Comparison of ENCODE assay signal across 1 cellular context in the genomic region with DNA sequence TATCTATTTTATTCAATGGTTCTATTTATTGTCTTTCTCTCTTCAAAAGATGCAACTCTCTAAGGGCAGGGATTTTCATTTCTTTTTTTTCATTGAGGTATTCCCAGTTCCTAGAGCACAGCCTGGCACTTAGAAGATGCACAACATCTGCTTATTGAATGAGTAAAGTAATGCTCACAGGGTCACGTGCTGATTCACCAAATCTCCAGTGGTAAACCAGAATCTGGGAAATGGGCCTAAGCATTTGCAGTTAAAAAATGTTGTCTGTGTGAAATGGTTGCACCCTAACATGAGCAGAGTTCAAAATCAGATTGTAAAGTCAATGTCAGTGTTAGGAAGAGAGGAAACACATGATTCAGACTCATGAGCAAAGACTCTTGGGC.
TF ChIP-seq lines count a peak whose summit lies in the region.

No MANE protein-coding gene starts in this region.

TF ChIP-seq in HCT116, 20 proteins besides CTCF, POLR2A, EP300 and RAD21:
- TF ChIP-seq, protein P1, sequence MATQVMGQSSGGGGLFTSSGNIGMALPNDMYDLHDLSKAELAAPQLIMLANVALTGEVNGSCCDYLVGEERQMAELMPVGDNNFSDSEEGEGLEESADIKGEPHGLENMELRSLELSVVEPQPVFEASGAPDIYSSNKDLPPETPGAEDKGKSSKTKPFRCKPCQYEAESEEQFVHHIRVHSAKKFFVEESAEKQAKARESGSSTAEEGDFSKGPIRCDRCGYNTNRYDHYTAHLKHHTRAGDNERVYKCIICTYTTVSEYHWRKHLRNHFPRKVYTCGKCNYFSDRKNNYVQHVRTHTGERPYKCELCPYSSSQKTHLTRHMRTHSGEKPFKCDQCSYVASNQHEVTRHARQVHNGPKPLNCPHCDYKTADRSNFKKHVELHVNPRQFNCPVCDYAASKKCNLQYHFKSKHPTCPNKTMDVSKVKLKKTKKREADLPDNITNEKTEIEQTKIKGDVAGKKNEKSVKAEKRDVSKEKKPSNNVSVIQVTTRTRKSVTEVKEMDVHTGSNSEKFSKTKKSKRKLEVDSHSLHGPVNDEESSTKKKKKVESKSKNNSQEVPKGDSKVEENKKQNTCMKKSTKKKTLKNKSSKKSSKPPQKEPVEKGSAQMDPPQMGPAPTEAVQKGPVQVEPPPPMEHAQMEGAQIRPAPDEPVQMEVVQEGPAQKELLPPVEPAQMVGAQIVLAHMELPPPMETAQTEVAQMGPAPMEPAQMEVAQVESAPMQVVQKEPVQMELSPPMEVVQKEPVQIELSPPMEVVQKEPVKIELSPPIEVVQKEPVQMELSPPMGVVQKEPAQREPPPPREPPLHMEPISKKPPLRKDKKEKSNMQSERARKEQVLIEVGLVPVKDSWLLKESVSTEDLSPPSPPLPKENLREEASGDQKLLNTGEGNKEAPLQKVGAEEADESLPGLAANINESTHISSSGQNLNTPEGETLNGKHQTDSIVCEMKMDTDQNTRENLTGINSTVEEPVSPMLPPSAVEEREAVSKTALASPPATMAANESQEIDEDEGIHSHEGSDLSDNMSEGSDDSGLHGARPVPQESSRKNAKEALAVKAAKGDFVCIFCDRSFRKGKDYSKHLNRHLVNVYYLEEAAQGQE (IDR thresholded peaks at IDR 0.05; ENCODE audit: low read depth): no peak
- TF ChIP-seq SP1 (IDR thresholded peaks at IDR 0.05; ENCODE audit: low read depth): no peak
- no peak for TF ChIP-seq ELF1 (IDR thresholded peaks at IDR 0.05; ENCODE audit: borderline replicate concordance, low read depth)
- no peak for TF ChIP-seq ATF3 (IDR thresholded peaks at IDR 0.05)
- no peak for TF ChIP-seq CBX3 (IDR thresholded peaks at IDR 0.05; ENCODE audit: low read depth)
- TF ChIP-seq FOSL1 (IDR thresholded peaks at IDR 0.05; ENCODE audit: low read depth): no peak
- TF ChIP-seq SRF (IDR thresholded peaks at IDR 0.05; ENCODE audit: low read depth): no peak
TF ChIP-seq in HCT116: peak in this region for 0.
